In genomic region chr6:85405175-85405852, GRCh38 we compare ENCODE assay signal across 1 cellular context.
TF ChIP-seq lines count a peak whose summit lies in the region.

No MANE protein-coding gene starts in this region.

TF ChIP-seq in HepG2, 621 proteins besides CTCF, POLR2A, EP300 and RAD21 (continued from another document and continues in another):
- TF ChIP-seq ARID5B (CRISPR knock-in tag; IDR thresholded peaks at IDR 0.05): peak; percentile 89
- TF ChIP-seq ZNF232 (CRISPR knock-in tag; IDR thresholded peaks at IDR 0.05; ENCODE audit: borderline replicate concordance): no peak
- no peak for TF ChIP-seq ARNT (IDR thresholded peaks at IDR 0.05)
- no peak for TF ChIP-seq HOXD1 (CRISPR knock-in tag; IDR thresholded peaks at IDR 0.05)
- no peak for TF ChIP-seq BCLAF1 (IDR thresholded peaks at IDR 0.05)
- no peak for TF ChIP-seq ZNF850 (CRISPR knock-in tag; conservative IDR thresholded peaks at IDR 0.05)
- peak; percentile 70; the same call in 1 of the 2 replicates for TF ChIP-seq ZBTB7B (CRISPR knock-in tag; IDR thresholded peaks at IDR 0.05)
- no peak for TF ChIP-seq MEIS2 (CRISPR knock-in tag; IDR thresholded peaks at IDR 0.05)
- no peak for TF ChIP-seq KDM1A (CRISPR knock-in tag; IDR thresholded peaks at IDR 0.05)
- no peak for TF ChIP-seq ZNF598 (CRISPR knock-in tag; IDR thresholded peaks at IDR 0.05; ENCODE audit: borderline replicate concordance)
- TF ChIP-seq ZNF576 (CRISPR knock-in tag; IDR thresholded peaks at IDR 0.05): no peak
- TF ChIP-seq ZNF562 (CRISPR knock-in tag; IDR thresholded peaks at IDR 0.05; ENCODE audit: borderline replicate concordance): no peak
- peak; percentile 66 for TF ChIP-seq RBFOX2 (IDR thresholded peaks at IDR 0.05; ENCODE audit: low read depth, low read length)
- TF ChIP-seq CHD4 (IDR thresholded peaks at IDR 0.05; ENCODE audit: borderline replicate concordance, low read length): no peak
- peak in 1 of 2 experiments; percentile 17; a peak in 1 of 4 replicates for TF ChIP-seq NR2F1 (CRISPR knock-in tag; IDR thresholded peaks at IDR 0.05)
- no peak for TF ChIP-seq FOXP1 (IDR thresholded peaks at IDR 0.05)
- TF ChIP-seq FOXP1 (CRISPR knock-in tag; IDR thresholded peaks at IDR 0.05): peak; percentile 72
- TF ChIP-seq RERE (CRISPR knock-in tag; IDR thresholded peaks at IDR 0.05; ENCODE audit: low read depth): 0 out of 2 replicates have a peak, but pooled peaks have one; percentile 48
- no peak for TF ChIP-seq ZNF20 (CRISPR knock-in tag; IDR thresholded peaks at IDR 0.05)
- TF ChIP-seq STAT6 (CRISPR knock-in tag; IDR thresholded peaks at IDR 0.05; ENCODE audit: borderline replicate concordance): peak; percentile 71; the same call in 1 of the 2 replicates
- 0 out of 2 replicates have a peak, but pooled peaks have one; percentile 21 for TF ChIP-seq HOXA3 (CRISPR knock-in tag; IDR thresholded peaks at IDR 0.05)
- peak; percentile 66 for TF ChIP-seq KAT8 (CRISPR knock-in tag; IDR thresholded peaks at IDR 0.05)
- TF ChIP-seq IKZF4 (CRISPR knock-in tag; IDR thresholded peaks at IDR 0.05; ENCODE audit: borderline replicate concordance, low read depth, not compliant biosample characterization): no peak
- TF ChIP-seq ZFY (CRISPR knock-in tag; IDR thresholded peaks at IDR 0.05): no peak; the same call in 1 of the 2 replicates
- TF ChIP-seq ZKSCAN5 (CRISPR knock-in tag; IDR thresholded peaks at IDR 0.05): no peak
- TF ChIP-seq ZNF326 (CRISPR knock-in tag; IDR thresholded peaks at IDR 0.05; ENCODE audit: borderline replicate concordance): no peak
- TF ChIP-seq ZFP90 (CRISPR knock-in tag; IDR thresholded peaks at IDR 0.05; ENCODE audit: borderline replicate concordance): no peak
- TF ChIP-seq FOSL2 (CRISPR knock-in tag; IDR thresholded peaks at IDR 0.05): 0 out of 2 replicates have a peak, but pooled peaks have one; percentile 33
- no peak for TF ChIP-seq ELK4 (CRISPR knock-in tag; IDR thresholded peaks at IDR 0.05; ENCODE audit: borderline replicate concordance)
- TF ChIP-seq ZNF557 (CRISPR knock-in tag; IDR thresholded peaks at IDR 0.05): no peak
- TF ChIP-seq RFX3 (CRISPR knock-in tag; IDR thresholded peaks at IDR 0.05): no peak
- TF ChIP-seq CREB3 (CRISPR knock-in tag; IDR thresholded peaks at IDR 0.05): no peak
- no peak for TF ChIP-seq KDM5B (CRISPR knock-in tag; IDR thresholded peaks at IDR 0.05; ENCODE audit: borderline replicate concordance)
- no peak for TF ChIP-seq RBAK (CRISPR knock-in tag; IDR thresholded peaks at IDR 0.05)
- no peak for TF ChIP-seq ZMAT3 (CRISPR knock-in tag; conservative IDR thresholded peaks at IDR 0.05)
- peak; percentile 40; the same call in 1 of the 2 replicates for TF ChIP-seq ZBED4 (CRISPR knock-in tag; IDR thresholded peaks at IDR 0.05; ENCODE audit: borderline replicate concordance)
- TF ChIP-seq KLF11 (CRISPR knock-in tag; IDR thresholded peaks at IDR 0.05): no peak
- no peak for TF ChIP-seq TBX3 (IDR thresholded peaks at IDR 0.05; ENCODE audit: borderline replicate concordance)
- TF ChIP-seq NFYB (CRISPR knock-in tag; IDR thresholded peaks at IDR 0.05): no peak
- no peak for TF ChIP-seq CC2D1A (CRISPR knock-in tag; IDR thresholded peaks at IDR 0.05)
